1 cellular context compared by ENCODE assay signal in genomic region chr17:62666061-62666800, GRCh38.
TF ChIP-seq lines count a peak whose summit lies in the region.

No MANE protein-coding gene starts in this region.

TF ChIP-seq in HepG2, 621 proteins besides CTCF, POLR2A, EP300 and RAD21 (continued from another document):
- TF ChIP-seq ZNF503 (CRISPR knock-in tag; IDR thresholded peaks at IDR 0.05) (no peak), ZNF10 (CRISPR knock-in tag; IDR thresholded peaks at IDR 0.05; ENCODE audit: borderline replicate concordance, low read depth) (no peak), ZNF674 (CRISPR knock-in tag; IDR thresholded peaks at IDR 0.05; ENCODE audit: low read depth) (no peak), BRD4 (CRISPR knock-in tag; IDR thresholded peaks at IDR 0.05) (no peak), KLF11 (CRISPR knock-in tag; IDR thresholded peaks at IDR 0.05) (no peak), SSRP1 (CRISPR knock-in tag; IDR thresholded peaks at IDR 0.05) (no peak), ZHX1 (CRISPR knock-in tag; IDR thresholded peaks at IDR 0.05; ENCODE audit: low read depth) (no peak), RAD51 (IDR thresholded peaks at IDR 0.05; ENCODE audit: borderline replicate concordance) (no peak), ZNF563 (CRISPR knock-in tag; IDR thresholded peaks at IDR 0.05) (no peak)
